8 cellular contexts compared by ENCODE assay signal in genomic region chr15:90001062-90001682, GRCh38. TPM values are rescaled to one million over a fixed set of nuclear protein-coding genes. Genes with fewer than 3 reads are reported as not detected.
A peak's percentile ranks its signal among the peaks of the same experiment; 100 is the strongest.
DNase-seq lines count a peak whose midpoint lies in the region; TF ChIP-seq lines count a peak whose summit lies in the region.

ZNF710 (plus strand) TSS chr15:90001324; CDS start chr15:90067138, 65,814 bp downstream.

- no peak for TF ChIP-seq POLR2A in breast epithelium (IDR thresholded peaks at IDR 0.05)

- peak; percentile 51 for DNase-seq in GM06990 (ENCODE audit: extremely low read depth, insufficient read length)
- DNase-seq in HL-60 (ENCODE audit: low read depth in 1 of 2, low spot score in 1 of 2): peak in 1 of 2 experiments; percentile 33
- peak; percentile 66 for DNase-seq in SK-N-DZ (ENCODE audit: low spot score)
- peak in 1 of 2 donors; percentile 32 for DNase-seq in breast epithelium (ENCODE audit: low spot score in 2 of 2)
- peak; percentile 32 for DNase-seq in renal cortical epithelial cell (ENCODE audit: low read depth)
- DNase-seq in effector CD8-positive, alpha-beta T cell (lab: John Stamatoyannopoulos, UW): no peak

- H3K9ac ChIP-seq in iPS-18a (ENCODE audit: low read length): peak within 1 kb of the TSS; percentile 88

- H3K27ac ChIP-seq in 22Rv1 (peak within 1 kb of the TSS; percentile 69), HL-60 (replicated peaks) (peak within 1 kb of the TSS; percentile 76), breast epithelium (peak within 1 kb of the TSS; percentile 96), iPS-18a (ENCODE audit: low read length) (peak within 1 kb of the TSS; percentile 87)

- no peak for TF ChIP-seq CTCF in 22Rv1 (IDR thresholded peaks at IDR 0.05)
- TF ChIP-seq CTCF in GM06990 (IDR thresholded peaks at IDR 0.05; ENCODE audit: insufficient read depth, low read length, poor library complexity, severe bottlenecking): no peak
- TF ChIP-seq CTCF in HL-60 (IDR thresholded peaks at IDR 0.05; ENCODE audit: insufficient read depth, low read length): no peak
- no peak for TF ChIP-seq CTCF in breast epithelium (IDR thresholded peaks at IDR 0.05)

- H3K27me3 ChIP-seq in GM06990 (replicated peaks; ENCODE audit: control insufficient read depth, insufficient read depth, low read length) (no peaks in the 10 kb centered on the region), HL-60 (ENCODE audit: insufficient read depth, poor library complexity, severe bottlenecking) (no peaks in the 10 kb centered on the region), breast epithelium (no peaks in the 10 kb centered on the region), iPS-18a (ENCODE audit: control insufficient read depth, insufficient read depth, low read length) (peaks cover 18% of the 10 kb centered on the region)

- H3K4me3 ChIP-seq in GM06990 (replicated peaks; ENCODE audit: low read depth, low read length) (peak within 1 kb of the TSS; percentile 79), HL-60 (replicated peaks; ENCODE audit: insufficient read depth, low read length) (peak within 1 kb of the TSS; percentile 59), breast epithelium (peak within 1 kb of the TSS; percentile 88 to 94 (median 88)), iPS-18a (ENCODE audit: low read length) (peak within 1 kb of the TSS; percentile 85)

- no peaks in the 10 kb centered on the region for H3K9me3 ChIP-seq in breast epithelium
- no peaks in the 10 kb centered on the region for H3K9me3 ChIP-seq in iPS-18a (ENCODE audit: control insufficient read depth, low read depth, low read length)

- H3K36me3 ChIP-seq in GM06990 (ENCODE audit: control insufficient read depth, insufficient read depth, low read length): no peaks in the 10 kb centered on the region; the same call in 1 of the 2 replicates
- no peaks in the 10 kb centered on the region for H3K36me3 ChIP-seq in breast epithelium
- no peaks in the 10 kb centered on the region for H3K36me3 ChIP-seq in iPS-18a (ENCODE audit: control insufficient read depth, low read depth, low read length)

- intact Hi-C loops in breast epithelium (cut with DNase I; ENCODE audit: low total_unique reads): no loop called here

- peaks cover 4 to 17% of the 10 kb centered on the region in 2 donors for H3K4me1 ChIP-seq in breast epithelium
- peaks cover 20% of the 10 kb centered on the region for H3K4me1 ChIP-seq in iPS-18a (ENCODE audit: control insufficient read depth, low read depth, low read length)

RNA-seq across cellular contexts. Expression of gene ZNF710, which starts in this region (rescaled TPM):
- 8.8 and 10.0 TPM in 2 replicates for polyA plus RNA-seq in SK-N-DZ (2014; cell fraction: cytosol; rRNA removed)
- 6.7 and 7.4 TPM in 2 replicates for polyA plus RNA-seq in SK-N-DZ (2014; cell fraction: nucleus; rRNA removed)
- 10 to 100 TPM in 2 of 3 donors, 1 to 10 TPM in 1; 4.0 to 14.4 (median 10.4) TPM for total RNA-seq in breast epithelium
- 7.8 and 13.4 TPM in 2 replicates for total RNA-seq in renal cortical epithelial cell
